Comparison of ENCODE assay signal across 11 cellular contexts in the genomic region with DNA sequence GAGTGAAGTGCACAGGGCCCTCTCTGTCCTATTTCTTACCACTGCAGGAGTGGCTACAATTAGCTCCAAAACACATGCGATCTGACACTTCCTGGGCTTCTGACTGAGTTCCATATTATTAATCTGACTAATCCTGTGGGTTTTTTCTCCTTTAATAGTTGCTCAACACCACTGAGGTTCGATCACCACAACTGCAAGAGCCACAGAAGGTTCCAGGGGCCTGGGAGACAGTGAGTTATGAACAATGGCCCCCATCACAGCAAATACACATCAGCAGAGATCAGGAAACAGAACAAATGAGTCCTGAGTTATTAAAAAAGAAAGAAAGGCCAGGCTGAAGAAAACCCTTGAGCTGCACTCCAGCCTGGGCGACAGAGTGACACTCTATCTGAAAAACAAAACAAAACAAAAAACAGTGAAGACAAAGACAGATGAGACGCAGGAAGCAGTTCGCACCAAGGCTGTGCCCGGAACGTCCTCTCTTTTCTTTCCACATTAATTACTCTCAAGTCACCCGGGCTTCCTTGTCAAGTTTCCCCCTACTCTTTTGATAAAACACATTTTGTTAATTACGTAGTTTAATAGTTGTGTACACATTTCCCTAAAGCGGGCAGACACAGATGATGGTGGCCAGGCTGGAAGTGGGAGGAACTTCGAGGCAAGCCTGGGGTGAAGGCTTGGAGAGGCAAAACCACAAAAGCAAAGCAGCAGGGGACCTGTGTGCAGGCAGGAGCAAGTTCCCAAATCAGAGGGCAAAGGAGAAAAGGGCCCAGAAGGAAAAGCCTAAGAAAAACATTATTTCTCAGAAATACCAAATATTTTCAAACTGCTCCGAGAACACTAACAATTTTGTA. TPM values are rescaled to one million over a fixed set of nuclear protein-coding genes. Genes with fewer than 3 reads are reported as not detected.
DNase-seq lines count a peak whose midpoint lies in the region; ATAC-seq and TF ChIP-seq lines count a peak whose summit lies in the region.
"Had no signal": no experiment of that assay in that cellular context is flagged by ENCODE, and none has a peak within 500 bp of the region (broad histone marks: within the 10 kb centered on the region; RNA-seq: fewer than 3 reads in every experiment).

No MANE protein-coding gene starts in this region.

- H3K4me3 ChIP-seq in astrocyte of the spinal cord (ENCODE audit: low read depth, low read length): no peak overlapping the region
- H3K4me3 ChIP-seq: cardiac muscle cell, mucosa of descending colon had no signal

- H3K27me3 Mint-ChIP-seq in mesothelial cell of epicardium (ENCODE audit: low read depth): no peaks in the 10 kb centered on the region

- DNase-seq in DMS79 treated with DMSO at 0.1 percent for 48 hours (lab: John Stamatoyannopoulos, UW) (peak; percentile 90), NCI-H1417 (lab: John Stamatoyannopoulos, UW) (peak; percentile 49 to 85 (median 63)), astrocyte of the spinal cord (ENCODE audit: low read depth, low spot score) (peak; percentile 47), mesothelial cell of epicardium (ENCODE audit: low spot score in 2 of 2, unreplicated experiment in 2 of 2) (no peak), COLO829 (ENCODE audit: low spot score) (no peak)
- DNase-seq: stimulated activated CD8-positive, alpha-beta memory T cell treated with anti-CD3 and anti-CD28 coated beads, Interleukin-4, amount 100 ng/mL, for 48 hours had no signal

- H3K36me3 Mint-ChIP-seq in mesothelial cell of epicardium: peaks cover 17% of the 10 kb centered on the region

- H3K4me1 Mint-ChIP-seq in mesothelial cell of epicardium: peaks cover 14% of the 10 kb centered on the region

- peak overlapping the region; percentile 5 for H3K27ac Mint-ChIP-seq in mesothelial cell of epicardium

- ATAC-seq in GM19023 (IDR thresholded peaks at IDR 0.05; ENCODE audit: unreplicated experiment) (no peak), GM19351 (IDR thresholded peaks at IDR 0.05; ENCODE audit: unreplicated experiment) (no peak), GM21381 (IDR thresholded peaks at IDR 0.05; ENCODE audit: unreplicated experiment) (no peak)
- ATAC-seq: mucosa of descending colon had no signal

- TF ChIP-seq CTCF in astrocyte of the spinal cord (IDR thresholded peaks at IDR 0.05; ENCODE audit: low read depth, low read length): no peak
- TF ChIP-seq CTCF in mesothelial cell of epicardium (IDR thresholded peaks at IDR 0.05; ENCODE audit: unreplicated experiment): no peak

- in situ Hi-C loops in astrocyte of the spinal cord (cut with HindIII; ENCODE audit: low sequenced_read_pairs): no loop called here

- H3K4me3 Mint-ChIP-seq in mesothelial cell of epicardium: no peak overlapping the region

- H3K9me3 Mint-ChIP-seq in mesothelial cell of epicardium: peaks cover 4% of the 10 kb centered on the region

RNA-seq across cellular contexts. Expression of a gene that starts 42.7 kb away (rescaled TPM):
- 92.9 to 103 TPM (median 99.4 TPM) in 3 replicates for total RNA-seq in mesothelial cell of epicardium

Comparison
In these comparisons a context has a peak if more than half of its experiments do, and no peak if none do; other contexts are left out.
1. DNase-seq: peak in DMS79 treated with DMSO at 0.1 percent for 48 hours (single experiment), NCI-H1417 (3 of 3) and astrocyte of the spinal cord (single experiment); none in mesothelial cell of epicardium (0 of 2) and COLO829 (single experiment).